ENCODE assay signal across 29 cellular contexts in genomic region chr2:213261237-213261636, GRCh38.
"Had no signal": no experiment of that assay in that cellular context is flagged by ENCODE, and none has a peak within 500 bp of the region (broad histone marks: within the 10 kb centered on the region; RNA-seq: fewer than 3 reads in every experiment).

No MANE protein-coding gene starts in this region.

- H3K36me3 ChIP-seq: adrenal gland, breast epithelium, MG63 had no signal

- H3K27me3 Mint-ChIP-seq: activated CD4-positive, alpha-beta T cell treated with anti-CD3 and anti-CD28 coated beads for 36 hours had no signal

- ATAC-seq: activated CD4-positive, alpha-beta T cell treated with anti-CD3 and anti-CD28 coated beads for 36 hours; activated CD4-positive, CD25-positive, alpha-beta regulatory T cell treated with anti-CD3 and anti-CD28 coated beads, Interleukin-2, amount 50 U/mL, for 24 hours; activated CD8-positive, alpha-beta T cell treated with anti-CD3 and anti-CD28 coated beads, Interleukin-2, amount 10 ng/mL, durations not matched to agents 7 days and 5 days; body of pancreas had no signal

- H3K27me3 ChIP-seq: adrenal gland, body of pancreas, breast epithelium, MG63 had no signal

- H3K9me3 Mint-ChIP-seq: activated CD4-positive, alpha-beta T cell treated with anti-CD3 and anti-CD28 coated beads, Interleukin-2, amount 10 ng/mL, durations not matched to agents 7 days and 5 days; activated naive CD4-positive, alpha-beta T cell treated with anti-CD3 and anti-CD28 coated beads, Interleukin-2, amount 50 U/mL, for 24 hours; activated T-cell treated with anti-CD3 and anti-CD28 coated beads, Interleukin-2, amount 50 U/mL, for 24 hours; activated T-helper 2 cell treated with anti-CD3 and anti-CD28 coated beads, Interferon-gamma antibody, Interleukin-2, Interleukin-4, amounts not matched to agents 10 μg/mL and 5 μg/mL and 100 μg/mL, durations not matched to agents 14 hours and 24 hours and 36 hours; T-helper 1 cell treated with Interleukin-12 subunit alpha and Interleukin-12 subunit beta and Interleukin-4 antibody, amounts not matched to agents 30 μg/mL and 1 μg/mL, for 36 hours; T-helper 2 cell treated with Interferon-gamma antibody and Interleukin-4, amounts not matched to agents 5 μg/mL and 100 μg/mL, for 36 hours had no signal

- H3K27ac ChIP-seq: adrenal gland, body of pancreas, breast epithelium had no signal

- H3K27ac Mint-ChIP-seq: activated CD4-positive, alpha-beta T cell treated with anti-CD3 and anti-CD28 coated beads for 36 hours; activated CD4-positive, alpha-beta T cell treated with anti-CD3 and anti-CD28 coated beads, Interleukin-2, amount 10 ng/mL, durations not matched to agents 7 days and 5 days; activated CD8-positive, alpha-beta T cell treated with anti-CD3 and anti-CD28 coated beads, Interleukin-2, amount 10 ng/mL, durations not matched to agents 7 days and 5 days; activated naive CD4-positive, alpha-beta T cell treated with anti-CD3 and anti-CD28 coated beads, Interleukin-2, amount 50 U/mL, for 24 hours; activated T-cell treated with anti-CD3 and anti-CD28 coated beads, Interleukin-2, amount 50 U/mL, for 24 hours; activated T-helper 2 cell treated with anti-CD3 and anti-CD28 coated beads, Interferon-gamma antibody, Interleukin-2, Interleukin-4, amounts not matched to agents 10 μg/mL and 5 μg/mL and 100 μg/mL, durations not matched to agents 14 hours and 24 hours and 36 hours; T-helper 1 cell treated with Interleukin-12 subunit alpha and Interleukin-12 subunit beta and Interleukin-4 antibody, amounts not matched to agents 30 μg/mL and 1 μg/mL, for 36 hours; T-helper 2 cell treated with Interferon-gamma antibody and Interleukin-4, amounts not matched to agents 5 μg/mL and 100 μg/mL, for 36 hours had no signal

- H3K9me3 ChIP-seq: adrenal gland, body of pancreas, breast epithelium, MG63 had no signal

- H3K4me3 ChIP-seq: adrenal gland, body of pancreas, breast epithelium, MG63 had no signal

- H3K4me1 Mint-ChIP-seq: activated CD4-positive, alpha-beta T cell treated with anti-CD3 and anti-CD28 coated beads for 36 hours; activated CD4-positive, alpha-beta T cell treated with anti-CD3 and anti-CD28 coated beads, Interleukin-2, amount 10 ng/mL, durations not matched to agents 7 days and 5 days; activated naive CD4-positive, alpha-beta T cell treated with anti-CD3 and anti-CD28 coated beads, Interleukin-2, amount 50 U/mL, for 24 hours had no signal

- H3K36me3 Mint-ChIP-seq: activated naive CD4-positive, alpha-beta T cell treated with anti-CD3 and anti-CD28 coated beads, Interleukin-2, amount 50 U/mL, for 24 hours had no signal

- H3K4me3 Mint-ChIP-seq: activated CD4-positive, alpha-beta T cell treated with anti-CD3 and anti-CD28 coated beads for 36 hours; activated CD4-positive, alpha-beta T cell treated with anti-CD3 and anti-CD28 coated beads, Interleukin-2, amount 10 ng/mL, durations not matched to agents 7 days and 5 days; activated CD8-positive, alpha-beta T cell treated with anti-CD3 and anti-CD28 coated beads, Interleukin-2, amount 10 ng/mL, durations not matched to agents 7 days and 5 days; activated naive CD4-positive, alpha-beta T cell treated with anti-CD3 and anti-CD28 coated beads, Interleukin-2, amount 50 U/mL, for 24 hours; activated T-cell treated with anti-CD3 and anti-CD28 coated beads, Interleukin-2, amount 50 U/mL, for 24 hours; T-helper 1 cell treated with Interleukin-12 subunit alpha and Interleukin-12 subunit beta and Interleukin-4 antibody, amounts not matched to agents 30 μg/mL and 1 μg/mL, for 36 hours; T-helper 2 cell treated with Interferon-gamma antibody and Interleukin-4, amounts not matched to agents 5 μg/mL and 100 μg/mL, for 36 hours had no signal

- FAIRE-seq: astrocyte, TTC549 had no signal

- H3K4me1 ChIP-seq: adrenal gland, breast epithelium had no signal

- DNase-seq: activated CD4-positive, alpha-beta T cell treated with anti-CD3 and anti-CD28 coated beads for 36 hours; activated CD4-positive, alpha-beta T cell treated with anti-CD3 and anti-CD28 coated beads, Interleukin-2, amount 10 ng/mL, durations not matched to agents 7 days and 5 days; activated CD4-positive, alpha-beta T cell treated with anti-CD3 and anti-CD28 coated beads, Interleukin-2, amount 50 U/mL, for 48 hours; activated CD8-positive, alpha-beta T cell treated with anti-CD3 and anti-CD28 coated beads, Interleukin-2, amount 10 ng/mL, durations not matched to agents 7 days and 5 days; activated gamma-delta T cell; activated naive CD4-positive, alpha-beta T cell treated with Interleukin-2 at 50 U/mL for 16 hours; activated T-cell treated with anti-CD3 and anti-CD28 coated beads, Interleukin-2, amount 50 U/mL, for 24 hours; body of pancreas; Kasumi-1; KG1; MG63; NCI-H1048; NCI-H1436 treated with DMSO at 0.1 percent for 48 hours; NCI-H2081 treated with DMSO at 0.1 percent for 48 hours; NCI-H2171; NCI-H510A; NCI-H526; NK-92 treated with Interleukin-12 subunit alpha and Interleukin-12 subunit beta, amount 100 ng/mL, for 24 hours; OCI-M1; Right ventricle myocardium superior had no signal
